Comparison of ENCODE assay signal across 10 cellular contexts in genomic region chr5:140242099-140242498, GRCh38.
DNase-seq lines count a peak whose midpoint lies in the region; ATAC-seq, FAIRE-seq and TF ChIP-seq lines count a peak whose summit lies in the region.
"Had no signal": no experiment of that assay in that cellular context is flagged by ENCODE, and none has a peak within 500 bp of the region (broad histone marks: within the 10 kb centered on the region; RNA-seq: fewer than 3 reads in every experiment).

No MANE protein-coding gene starts in this region.

- H3K4me3 ChIP-seq in PC-3 (ENCODE audit: low read length), result no peak overlapping the region
- H3K4me3 ChIP-seq in endothelial cell of umbilical vein (replicated peaks in 1 of 3; ENCODE audit: insufficient read depth in 1 of 3, low read depth in 1 of 3, low read length in 3 of 3), result no peak overlapping the region
- H3K4me3 ChIP-seq in upper lobe of right lung, result no peak overlapping the region

- intact Hi-C loops in PC-3 (cut with micrococcal nuclease), result loop anchor here (5.0 kb wide), 1 partner anchor 65 kb away; the partner anchor contains the start of gene CYSTM1
- intact Hi-C loops in endothelial cell of umbilical vein (cut with micrococcal nuclease), result loop anchor here (10.0 kb wide), 1 partner anchor 393 kb away; the partner anchor contains the start of genes CD14 and TMCO6
- intact Hi-C loops in upper lobe of right lung (cut with DNase I), result loop anchor here (5.0 kb wide), 1 partner anchor 105 kb away; the partner anchor contains the start of gene HBEGF

- no peaks in the 10 kb centered on the region for H3K9me3 ChIP-seq in PC-3 (ENCODE audit: low read length)
- no peaks in the 10 kb centered on the region for H3K9me3 ChIP-seq in endothelial cell of umbilical vein (replicated peaks; ENCODE audit: control insufficient read depth, insufficient read depth, low read length)
- no peaks in the 10 kb centered on the region for H3K9me3 ChIP-seq in upper lobe of right lung

- FAIRE-seq in endothelial cell of umbilical vein (lab: Jason Lieb, UNC), result peak; percentile 15

- H3K27ac ChIP-seq in PC-3 (ENCODE audit: low read length) (no peak overlapping the region), endothelial cell of umbilical vein (ENCODE audit: insufficient read depth, low read depth, low read length) (no peak overlapping the region), upper lobe of right lung (no peak overlapping the region)

- H3K9me1 ChIP-seq in endothelial cell of umbilical vein (replicated peaks; ENCODE audit: control insufficient read depth, extremely low read depth, insufficient read depth, low read length), result no peaks in the 10 kb centered on the region

- peaks cover 8% of the 10 kb centered on the region; the same call in 1 of the 2 replicates for H3K36me3 ChIP-seq in PC-3 (ENCODE audit: low read depth, low read length)
- no peaks in the 10 kb centered on the region for H3K36me3 ChIP-seq in endothelial cell of umbilical vein (ENCODE audit: control insufficient read depth in 2 of 2, extremely low read depth in 1 of 2, insufficient read depth in 2 of 2, low read length in 2 of 2)
- peaks cover 24% of the 10 kb centered on the region for H3K36me3 ChIP-seq in upper lobe of right lung

- BruUV-seq in PC-3 (replicated peaks; lab: Mats Ljungman, UMichigan) (no TSS peak), endothelial cell of umbilical vein (replicated peaks; lab: Mats Ljungman, UMichigan) (no TSS peak)

- POLR2A ChIA-PET in PC-3 (lab: Charles Lee; ENCODE audit: unreplicated experiment), result no interaction called here
- POLR2A ChIA-PET in endothelial cell of umbilical vein (lab: Charles Lee), result interaction anchor here (7.3 kb wide), 1 partner anchor 104 kb away, joined by 112 read pairs; the partner anchor contains the start of gene HBEGF

- no peaks in the 10 kb centered on the region for H3K9me2 ChIP-seq in PC-3 (replicated peaks; ENCODE audit: low read length)

- H4K20me1 ChIP-seq in PC-3 (ENCODE audit: low read length), result no peaks in the 10 kb centered on the region; the same call in 1 of the 2 replicates
- no peaks in the 10 kb centered on the region for H4K20me1 ChIP-seq in endothelial cell of umbilical vein (replicated peaks; ENCODE audit: control insufficient read depth, extremely low read depth, insufficient read depth, low read length)

- H3K27me3 ChIP-seq in PC-3 (ENCODE audit: low read length) (no peaks in the 10 kb centered on the region), endothelial cell of umbilical vein (ENCODE audit: control insufficient read depth in 2 of 2, insufficient read depth in 2 of 2, low read length in 2 of 2) (no peaks in the 10 kb centered on the region), upper lobe of right lung (no peaks in the 10 kb centered on the region)

- peaks cover 10% of the 10 kb centered on the region for H3F3A ChIP-seq in PC-3 (ENCODE audit: low read length, unreplicated experiment)

- H3K4me2 ChIP-seq in PC-3 (ENCODE audit: low read length) (no peak overlapping the region), endothelial cell of umbilical vein (ENCODE audit: insufficient read depth, low read length) (no peak overlapping the region)

- H3K9ac ChIP-seq in PC-3 (ENCODE audit: low read length) (no peak overlapping the region), endothelial cell of umbilical vein (replicated peaks; ENCODE audit: extremely low read depth, insufficient read depth, low read length) (no peak overlapping the region)

- peaks cover 47% of the 10 kb centered on the region for H3K4me1 ChIP-seq in PC-3 (ENCODE audit: insufficient read depth, low read length)
- H3K4me1 ChIP-seq in endothelial cell of umbilical vein (ENCODE audit: control insufficient read depth, extremely low read depth, insufficient read depth, low read length), result peaks cover 33% of the 10 kb centered on the region
- H3K4me1 ChIP-seq in upper lobe of right lung, result peaks cover 53% of the 10 kb centered on the region

- peaks cover 10% of the 10 kb centered on the region for H3K36me3 Mint-ChIP-seq in nephron progenitor cell (ENCODE audit: low read depth)
- peaks cover 21% of the 10 kb centered on the region for H3K36me3 Mint-ChIP-seq in stimulated activated memory B cell treated with anti-CD40 and anti-IgM and Interleukin-4, amounts not matched to agents 10 μg/mL and 1 μg/mL and 100 μg/mL, for 72 hours

- ATAC-seq in PC-3, result no peak
- ATAC-seq in stimulated activated memory B cell treated with anti-CD40 and anti-IgM and Interleukin-4, amounts not matched to agents 10 μg/mL and 1 μg/mL and 100 μg/mL, for 72 hours, result no peak
- no peak for ATAC-seq in upper lobe of right lung

- H3K4me1 Mint-ChIP-seq in nephron progenitor cell, result peaks cover 38% of the 10 kb centered on the region
- H3K4me1 Mint-ChIP-seq in stimulated activated memory B cell treated with anti-CD40 and anti-IgM and Interleukin-4, amounts not matched to agents 10 μg/mL and 1 μg/mL and 100 μg/mL, for 72 hours, result peaks cover 21% of the 10 kb centered on the region

- no peaks in the 10 kb centered on the region for H3K9me3 Mint-ChIP-seq in nephron progenitor cell
- no peaks in the 10 kb centered on the region for H3K9me3 Mint-ChIP-seq in stimulated activated memory B cell treated with anti-CD40 and anti-IgM and Interleukin-4, amounts not matched to agents 10 μg/mL and 1 μg/mL and 100 μg/mL, for 72 hours

- no peaks in the 10 kb centered on the region for H3K27me3 Mint-ChIP-seq in nephron progenitor cell (ENCODE audit: low read depth, poor library complexity)
- no peaks in the 10 kb centered on the region for H3K27me3 Mint-ChIP-seq in stimulated activated memory B cell treated with anti-CD40 and anti-IgM and Interleukin-4, amounts not matched to agents 10 μg/mL and 1 μg/mL and 100 μg/mL, for 72 hours

- H3K79me2 ChIP-seq in PC-3 (ENCODE audit: low read length) (no peaks in the 10 kb centered on the region), endothelial cell of umbilical vein (ENCODE audit: control insufficient read depth, insufficient read depth, low read length) (peaks cover 3% of the 10 kb centered on the region)

- TF ChIP-seq CTCF in PC-3 (conservative IDR thresholded peaks at IDR 0.05; ENCODE audit: low read depth, low read length) (peak; percentile 36; the same call in 1 of the 2 replicates), endothelial cell of umbilical vein (IDR thresholded peaks at IDR 0.05; ENCODE audit: extremely low read depth in 1 of 2, insufficient read depth in 1 of 2, low read depth in 1 of 2, low read length in 2 of 2) (peak in 1 of 2 donors; percentile 10), nephron progenitor cell (IDR thresholded peaks at IDR 0.05) (no peak), upper lobe of right lung (IDR thresholded peaks at IDR 0.05) (no peak)

- H2AFZ ChIP-seq in PC-3 (ENCODE audit: low read length), result no peak overlapping the region
- H2AFZ ChIP-seq in endothelial cell of umbilical vein (ENCODE audit: low read depth, low read length), result no peak overlapping the region

- TF ChIP-seq POLR2A in endothelial cell of umbilical vein (IDR thresholded peaks at IDR 0.05; ENCODE audit: low read depth, low read length), result no peak

- no peak overlapping the region for H3K4me3 Mint-ChIP-seq in nephron progenitor cell
- no peak overlapping the region for H3K4me3 Mint-ChIP-seq in stimulated activated memory B cell treated with anti-CD40 and anti-IgM and Interleukin-4, amounts not matched to agents 10 μg/mL and 1 μg/mL and 100 μg/mL, for 72 hours

- in situ Hi-C loops in ACHN (cut with HindIII; ENCODE audit: low pct_ligation_motif_present, low pct_unique_long_range_greater_than_20kb, low sequenced_read_pairs), result no loop called here

- CTCF ChIA-PET in PC-3 (lab: Charles Lee), result interaction anchor here (3.8 kb wide), 1 partner anchor 104 kb away, joined by 20 read pairs; the partner anchor contains the start of gene HBEGF
- CTCF ChIA-PET in endothelial cell of umbilical vein (lab: Charles Lee), result interaction anchor here (1.4 to 17.3 kb wide), 5 partner anchors 86 to 393 kb away, joined by 3 to 1214 read pairs (median 19); partner anchors contain the start of genes HBEGF and SLC4A9

- DNase-seq in ACHN (peak; percentile 13), PC-3 (no peak), endothelial cell of umbilical vein (ENCODE audit: low read depth, low spot score) (no peak), nephron progenitor cell (no peak), globus pallidus (ENCODE audit: low spot score) (no peak), upper lobe of right lung (no peak), islet precursor cell (no peak)
- DNase-seq: activated CD4-positive, alpha-beta T cell treated with anti-CD3 and anti-CD28 coated beads, Interleukin-2, amount 50 U/mL, for 1 hour; AML-193 had no signal

- H3K27ac Mint-ChIP-seq in nephron progenitor cell, result peak overlapping the region; percentile 21
- no peak overlapping the region for H3K27ac Mint-ChIP-seq in stimulated activated memory B cell treated with anti-CD40 and anti-IgM and Interleukin-4, amounts not matched to agents 10 μg/mL and 1 μg/mL and 100 μg/mL, for 72 hours

- dilution Hi-C loops in endothelial cell of umbilical vein (cut with MboI; ENCODE audit: extremely low pct_ligation_motif_present, low sequenced_read_pairs), result no loop called here

TF ChIP-seq in endothelial cell of umbilical vein, 7 proteins besides CTCF, POLR2A, EP300 and RAD21:
- no peak for TF ChIP-seq EZH2 (IDR thresholded peaks at IDR 0.05; ENCODE audit: borderline replicate concordance, low read depth, low read length, severe bottlenecking)
- TF ChIP-seq JUN (IDR thresholded peaks at IDR 0.05; ENCODE audit: borderline replicate concordance, insufficient read depth, insufficient read length, low read depth), result no peak
- no peak for TF ChIP-seq MAX (IDR thresholded peaks at IDR 0.05; ENCODE audit: insufficient read depth, insufficient read length)
- no peak for TF ChIP-seq GATA2 (IDR thresholded peaks at IDR 0.05; ENCODE audit: insufficient read depth, insufficient read length, low read depth, low read length)
- TF ChIP-seq FOS (IDR thresholded peaks at IDR 0.05; ENCODE audit: borderline replicate concordance, insufficient read depth, low read length), result no peak
- TF ChIP-seq MYC (IDR thresholded peaks at IDR 0.05; ENCODE audit: low read depth, low read length), result no peak
- TF ChIP-seq POLR2AphosphoS5 (IDR thresholded peaks at IDR 0.05; ENCODE audit: insufficient read depth, low read depth, low read length), result no peak
